10 cellular contexts compared by ENCODE assay signal in the genomic region with DNA sequence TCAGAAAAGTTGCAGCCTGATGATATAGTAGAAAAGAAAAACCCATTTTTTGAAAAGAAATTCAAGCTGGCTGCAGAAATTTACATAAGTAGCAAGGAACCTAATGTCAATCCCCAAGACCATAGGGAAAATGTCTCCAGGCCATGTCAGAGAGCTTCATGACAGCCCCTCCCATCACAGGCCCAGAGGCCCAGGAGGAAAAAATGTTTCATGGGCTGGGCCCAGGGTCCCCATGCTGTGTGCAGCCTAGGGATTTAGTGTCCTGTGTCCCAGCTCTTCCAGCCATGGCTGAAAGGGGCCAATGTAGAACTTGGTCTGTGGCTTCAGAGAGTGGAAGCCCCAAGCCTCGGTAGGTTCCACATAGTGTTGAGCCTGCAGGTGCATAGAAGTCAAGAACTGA.
"Had no signal": no experiment of that assay in that cellular context is flagged by ENCODE, and none has a peak within 500 bp of the region (broad histone marks: within the 10 kb centered on the region; RNA-seq: fewer than 3 reads in every experiment).

No MANE protein-coding gene starts in this region.

- H3K4me3 Mint-ChIP-seq: H9, HFFc6 had no signal

- FAIRE-seq: H1, H54, HepG2 had no signal

- H3K27me3 Mint-ChIP-seq: IgD-negative memory B cell had no signal

- DNase-seq: GM23248, H9, HCEC 1CT, HFFc6, KG1 had no signal

- H2AFZ ChIP-seq: GM23248 had no signal

- H3K27ac ChIP-seq: GM23248, HL-60 had no signal

- H3K9ac ChIP-seq: GM23248 had no signal

- H3K4me1 Mint-ChIP-seq: H9 had no signal

- H3K27ac Mint-ChIP-seq: H9, HFFc6, IgD-negative memory B cell had no signal

- ATAC-seq: HepG2 had no signal

- H3K4me3 ChIP-seq: GM23248 had no signal
